9 cellular contexts compared by ENCODE assay signal in the genomic region with DNA sequence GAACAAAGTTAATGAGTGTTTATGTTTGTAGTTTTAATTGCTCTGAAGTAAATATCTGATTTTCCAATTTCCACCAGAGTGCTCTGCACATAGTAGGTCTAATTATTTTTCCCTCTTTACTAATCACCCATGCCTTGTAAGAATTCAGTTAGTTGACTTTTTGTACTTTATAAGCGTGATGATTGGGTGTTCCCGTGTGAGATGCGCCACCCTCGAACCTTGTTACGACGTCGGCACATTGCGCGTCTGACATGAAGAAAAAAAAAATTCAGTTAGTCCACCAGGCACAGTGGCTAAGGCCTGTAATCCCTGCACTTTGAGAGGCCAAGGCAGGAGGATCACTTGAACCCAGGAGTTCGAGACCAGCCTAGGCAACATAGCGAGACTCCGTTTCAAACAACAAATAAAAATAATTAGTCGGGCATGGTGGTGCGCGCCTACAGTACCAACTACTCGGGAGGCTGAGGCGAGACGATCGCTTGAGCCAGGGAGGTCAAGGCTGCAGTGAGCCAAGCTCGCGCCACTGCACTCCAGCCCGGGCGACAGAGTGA. TPM values are rescaled to one million over a fixed set of nuclear protein-coding genes. Genes with fewer than 3 reads are reported as not detected.
DNase-seq lines count a peak whose midpoint lies in the region; ATAC-seq and TF ChIP-seq lines count a peak whose summit lies in the region.
"Had no signal": no experiment of that assay in that cellular context is flagged by ENCODE, and none has a peak within 500 bp of the region (broad histone marks: within the 10 kb centered on the region; RNA-seq: fewer than 3 reads in every experiment).

No MANE protein-coding gene starts in this region.

- no peaks in the 10 kb centered on the region for H3K36me3 ChIP-seq in ES-I3 (ENCODE audit: insufficient read depth, low read length)
- H3K36me3 ChIP-seq in fibroblast of lung (ENCODE audit: control insufficient read depth, insufficient read depth, low read length), result peaks cover 1% of the 10 kb centered on the region

- H3K79me2 ChIP-seq in fibroblast of lung (ENCODE audit: control insufficient read depth, insufficient read depth, low read length), result peaks cover 27% of the 10 kb centered on the region

- H3K4me3 ChIP-seq in fibroblast of lung (replicated peaks in 1 of 4; ENCODE audit: control extremely low read depth in 1 of 4, insufficient read depth in 1 of 4, low read depth in 3 of 4, low read length in 4 of 4) (peak overlapping the region in 2 of 4 experiments; percentile 26 to 74), retinal pigment epithelial cell (ENCODE audit: low read length) (peak overlapping the region; percentile 68)

- H2AFZ ChIP-seq in fibroblast of lung (ENCODE audit: low read length), result peak overlapping the region; percentile 87

- no peaks in the 10 kb centered on the region for H3K27me3 ChIP-seq in fibroblast of lung (ENCODE audit: control insufficient read depth, insufficient read depth, low read length)

- H3K4me2 ChIP-seq in fibroblast of lung (ENCODE audit: extremely low read depth, insufficient read depth, low read length), result peak overlapping the region; percentile 40

- H3K9ac ChIP-seq in ES-I3 (ENCODE audit: low read depth, low read length) (peak overlapping the region; percentile 96), fibroblast of lung (ENCODE audit: insufficient read depth, low read length) (no peak overlapping the region)

- TF ChIP-seq CTCF in fibroblast of lung (conservative IDR thresholded peaks at IDR 0.05 in 1 of 2, IDR thresholded peaks at IDR 0.05 in 1 of 2; ENCODE audit: low read depth in 1 of 2, low read length in 2 of 2), result no peak
- no peak for TF ChIP-seq CTCF in retinal pigment epithelial cell (conservative IDR thresholded peaks at IDR 0.05; ENCODE audit: low read depth, low read length)
- no peak for TF ChIP-seq CTCF in GM13977 (IDR thresholded peaks at IDR 0.05; ENCODE audit: extremely low read depth, insufficient read depth, missing control alignments)

- no peaks in the 10 kb centered on the region for H4K20me1 ChIP-seq in fibroblast of lung (ENCODE audit: control insufficient read depth, extremely low read depth, insufficient read depth, low read length)

- H3K27ac ChIP-seq in fibroblast of lung (ENCODE audit: insufficient read depth, low read length), result no peak overlapping the region

- in situ Hi-C loops in GM13977 (cut with MboI; ENCODE audit: low pct_unique_long_range_greater_than_20kb, low sequenced_read_pairs, unreplicated experiment), result no loop called here

- H3K9me3 ChIP-seq in ES-I3 (ENCODE audit: control insufficient read depth, insufficient read depth, low read length) (no peaks in the 10 kb centered on the region), fibroblast of lung (ENCODE audit: control insufficient read depth, insufficient read depth, low read depth, low read length) (no peaks in the 10 kb centered on the region)

- ATAC-seq in GM21717 (IDR thresholded peaks at IDR 0.05; ENCODE audit: unreplicated experiment) (no peak), HG02588 (IDR thresholded peaks at IDR 0.05; ENCODE audit: unreplicated experiment) (no peak)

- H3K4me1 ChIP-seq in ES-I3 (ENCODE audit: insufficient read depth, low read length), result no peaks in the 10 kb centered on the region
- no peaks in the 10 kb centered on the region for H3K4me1 ChIP-seq in fibroblast of lung (ENCODE audit: control insufficient read depth, extremely low read depth, insufficient read depth, low read length)

- peak; percentile 34 for DNase-seq in RPMI8226
- DNase-seq in fibroblast of lung (ENCODE audit: low read depth in 2 of 2), result peak in 1 of 2 donors; percentile 8
- no peak for DNase-seq in retinal pigment epithelial cell (ENCODE audit: low read depth)
- no peak for DNase-seq in GM13977 (ENCODE audit: low spot score)
- no peak for DNase-seq in AG08396 (ENCODE audit: low spot score)

RNA-seq across cellular contexts. Expression of gene VHL, which starts 0.5 kb away (rescaled TPM):
- 36.7 and 39.3 TPM in 2 replicates for total RNA-seq in fibroblast of lung
- 13.3 and 13.8 TPM in 2 replicates for polyA plus RNA-seq in fibroblast of lung
- 17.4 and 24.6 TPM in 2 replicates for polyA plus RNA-seq in fibroblast of lung (2012)
- polyA minus RNA-seq in fibroblast of lung (ENCODE audit: low replicate concordance), result 13.0 and 19.1 TPM in 2 replicates

RNA-seq across cellular contexts. Expression of gene IRAK2, which starts 23.6 kb away (rescaled TPM):
- total RNA-seq in fibroblast of lung, result 4.4 and 6.6 TPM in 2 replicates
- polyA plus RNA-seq in fibroblast of lung, result 1.5 and 3.6 TPM in 2 replicates
- polyA plus RNA-seq in fibroblast of lung (2012), result 0.64 and 1.7 TPM in 2 replicates
- polyA minus RNA-seq in fibroblast of lung (ENCODE audit: low replicate concordance), result 1.8 and 4.7 TPM in 2 replicates

RNA-seq across cellular contexts. Expression of gene BRK1, which starts 25.6 kb away (rescaled TPM):
- total RNA-seq in fibroblast of lung, result 112 and 114 TPM in 2 replicates
- polyA plus RNA-seq in fibroblast of lung, result 303 and 326 TPM in 2 replicates
- 242 and 243 TPM in 2 replicates for polyA plus RNA-seq in fibroblast of lung (2012)
- polyA minus RNA-seq in fibroblast of lung (ENCODE audit: low replicate concordance), result 72.3 and 73.3 TPM in 2 replicates

RNA-seq across cellular contexts. Expression of gene FANCD2OS, which starts 33.0 kb away (rescaled TPM):
- total RNA-seq in fibroblast of lung, result not detected in 2 replicates
- not detected in 2 replicates for polyA plus RNA-seq in fibroblast of lung
- polyA plus RNA-seq in fibroblast of lung (2012), result not detected in 2 replicates
- polyA minus RNA-seq in fibroblast of lung (ENCODE audit: low replicate concordance), result not detected in 2 replicates
- total RNA-seq: frontal cortex had no signal
